6 cellular contexts compared by ENCODE assay signal in genomic region chr12:23277831-23278230, GRCh38.
"Had no signal": no experiment of that assay in that cellular context is flagged by ENCODE, and none has a peak within 500 bp of the region (broad histone marks: within the 10 kb centered on the region; RNA-seq: fewer than 3 reads in every experiment).

No MANE protein-coding gene starts in this region.

- ATAC-seq: HepG2 had no signal

- FAIRE-seq: HepG2 had no signal

- H3K27ac ChIP-seq: HL-60, KMS-11 had no signal

- H3K4me2 ChIP-seq: KMS-11 had no signal

- DNase-seq: IMR-90, KBM-7, KG1 had no signal

- H3K9ac ChIP-seq: KMS-11 had no signal
